Comparison of ENCODE assay signal across 8 cellular contexts in genomic region chr11:118618991-118619375, GRCh38. TPM values are rescaled to one million over a fixed set of nuclear protein-coding genes. Genes with fewer than 3 reads are reported as not detected.
A peak's percentile ranks its signal among the peaks of the same experiment; 100 is the strongest.
DNase-seq lines count a peak whose midpoint lies in the region; ATAC-seq, FAIRE-seq and TF ChIP-seq lines count a peak whose summit lies in the region.
"Had no signal": no experiment of that assay in that cellular context is flagged by ENCODE, and none has a peak within 500 bp of the region (broad histone marks: within the 10 kb centered on the region; RNA-seq: fewer than 3 reads in every experiment).

No MANE protein-coding gene starts in this region.

- peaks cover 78 to 81% of the 10 kb centered on the region in 2 experiments for H3K4me1 Mint-ChIP-seq in H9

- ATAC-seq in HG03280 (IDR thresholded peaks at IDR 0.05; ENCODE audit: unreplicated experiment) (no peak), HG02623 (IDR thresholded peaks at IDR 0.05; ENCODE audit: unreplicated experiment) (no peak)

- no peak for FAIRE-seq in RCC 7860 (lab: Jason Lieb, UNC)

- H2BK20ac ChIP-seq in H9 (ENCODE audit: low read depth, low read length, poor library complexity, severe bottlenecking): no peak overlapping the region

- H3K79me1 ChIP-seq in H9 (ENCODE audit: insufficient read depth, low read depth, low read length, poor library complexity, severe bottlenecking): no peaks in the 10 kb centered on the region

- no peak overlapping the region for H2BK5ac ChIP-seq in H9 (ENCODE audit: insufficient read length, low read length)

- no peak overlapping the region for H4K8ac ChIP-seq in H9 (replicated peaks; ENCODE audit: insufficient read length, low read depth, low read length)

- H4K5ac ChIP-seq in H9 (ENCODE audit: insufficient read length, low read depth, low read length): no peak overlapping the region

- H3K4ac ChIP-seq in H9 (ENCODE audit: low read depth, low read length): no peak overlapping the region

- peak; percentile 42 for DNase-seq in RCC 7860 (ENCODE audit: low spot score)
- DNase-seq in epithelial cell of prostate (ENCODE audit: low read depth, low spot score): no peak
- DNase-seq in H9: no peak

- no peak overlapping the region for H4K91ac ChIP-seq in H9 (ENCODE audit: insufficient read length, low read depth, low read length)

- H3K9me3 ChIP-seq in mucosa of rectum (ENCODE audit: control insufficient read depth in 2 of 2, low read length in 2 of 2): no peaks in the 10 kb centered on the region
- no peaks in the 10 kb centered on the region for H3K9me3 ChIP-seq in H9 (ENCODE audit: control insufficient read depth, low read depth, low read length)

- H3K4me2 ChIP-seq in H9 (ENCODE audit: insufficient read depth, insufficient read length, low read length): no peak overlapping the region

- peaks cover 9% of the 10 kb centered on the region for H3K23me2 ChIP-seq in H9 (ENCODE audit: insufficient read length, low read depth, low read length, poor library complexity, severe bottlenecking)

- H2AK5ac ChIP-seq in H9 (ENCODE audit: insufficient read length, low read length): no peak overlapping the region

- H3K27me3 Mint-ChIP-seq in H9 (ENCODE audit: low read depth): peaks cover 4% of the 10 kb centered on the region; the same call in 1 of the 2 replicates

- H3K27ac ChIP-seq in epithelial cell of prostate (peak overlapping the region; percentile 80), mucosa of rectum (ENCODE audit: low read depth in 2 of 2, low read length in 2 of 2) (peak overlapping the region; percentile 72), urinary bladder (ENCODE audit: low read depth) (peak overlapping the region; percentile 64), H9 (ENCODE audit: insufficient read length, low read depth, low read length) (no peak overlapping the region)

- no peak overlapping the region for H3K18ac ChIP-seq in H9 (ENCODE audit: insufficient read length, low read depth, low read length)

- peaks cover 0 to 2% of the 10 kb centered on the region in 2 donors for H3K27me3 ChIP-seq in mucosa of rectum (ENCODE audit: control insufficient read depth in 2 of 2, insufficient read depth in 2 of 2, low read length in 2 of 2)
- no peaks in the 10 kb centered on the region; the same call in 1 of the 2 replicates for H3K27me3 ChIP-seq in H9 (ENCODE audit: insufficient read depth, low read length)

- no peak overlapping the region for H3T11ph ChIP-seq in H9 (ENCODE audit: low read length)

- H3K56ac ChIP-seq in H9 (ENCODE audit: insufficient read length, low read depth, low read length): no peak overlapping the region

- H3K23ac ChIP-seq in H9 (ENCODE audit: insufficient read length, low read depth, low read length): no peak overlapping the region

- no peak overlapping the region for H3K14ac ChIP-seq in H9 (ENCODE audit: insufficient read depth, low read length)

- H3K36me3 Mint-ChIP-seq in H9 (ENCODE audit: insufficient read depth in 1 of 3, low read depth in 3 of 3): peaks cover 2 to 6% (median 4%) of the 10 kb centered on the region in 3 experiments; a peak in 6 of 7 replicates
- H3K36me3 Mint-ChIP-seq: IgD-negative memory B cell had no signal

- H2BK120ac ChIP-seq in H9 (ENCODE audit: low read depth, low read length, poor library complexity, severe bottlenecking): no peak overlapping the region

- H4K20me1 ChIP-seq in H9 (ENCODE audit: control insufficient read depth, insufficient read depth, insufficient read length): no peaks in the 10 kb centered on the region

- TF ChIP-seq CTCF in H9 (conservative IDR thresholded peaks at IDR 0.05): no peak

- H3K79me2 ChIP-seq in H9 (ENCODE audit: insufficient read depth, low read length): no peaks in the 10 kb centered on the region; the same call in 1 of the 2 replicates

- H2AFZ ChIP-seq in H9 (ENCODE audit: low read length): no peak overlapping the region

- no peak overlapping the region for H2BK15ac ChIP-seq in H9 (ENCODE audit: low read depth, low read length)

- H2BK12ac ChIP-seq in H9 (ENCODE audit: insufficient read length, low read depth, low read length): no peak overlapping the region

- H3K4me1 ChIP-seq in mucosa of rectum (ENCODE audit: control insufficient read depth in 2 of 2, insufficient read depth in 2 of 2, low read length in 2 of 2) (peaks cover 14 to 17% of the 10 kb centered on the region in 2 donors), urinary bladder (ENCODE audit: insufficient read depth) (peaks cover 2% of the 10 kb centered on the region), H9 (ENCODE audit: insufficient read depth, low read length) (peaks cover 10% of the 10 kb centered on the region; the same call in 1 of the 2 replicates)

- no peaks in the 10 kb centered on the region for H3K9me3 Mint-ChIP-seq in H9
- H3K9me3 Mint-ChIP-seq: IgD-negative memory B cell had no signal

- H3K27ac Mint-ChIP-seq in H9: no peak overlapping the region

- no peak overlapping the region for H3K9ac ChIP-seq in mucosa of rectum (ENCODE audit: low read depth in 1 of 2, low read length in 2 of 2)
- no peak overlapping the region for H3K9ac ChIP-seq in H9 (ENCODE audit: extremely low read depth, insufficient read length, low read length)

- H3K36me3 ChIP-seq in mucosa of rectum (ENCODE audit: control insufficient read depth in 2 of 2, insufficient read depth in 2 of 2, low read length in 2 of 2) (peaks cover 4 to 7% of the 10 kb centered on the region in 2 donors), urinary bladder (ENCODE audit: insufficient read depth) (no peaks in the 10 kb centered on the region)

- 27% methylated on average over 4 of the region's 4 CpGs for WGBS in urinary bladder
- no CpG with 5 or more reads among the region's 4 CpGs for WGBS in H9 (ENCODE audit: extremely low coverage, insufficient read length, low lambda C conversion rate)

- no peak overlapping the region for H3K4me3 ChIP-seq in mucosa of rectum (ENCODE audit: low read length in 2 of 2)
- no peak overlapping the region for H3K4me3 ChIP-seq in urinary bladder (ENCODE audit: low read depth, low read length)

- H3K4me3 Mint-ChIP-seq in H9: no peak overlapping the region
- H3K4me3 Mint-ChIP-seq: IgD-negative memory B cell had no signal

RNA-seq across cellular contexts. Expression of gene PHLDB1, which starts 11.6 kb away (rescaled TPM):
- total RNA-seq in urinary bladder: 54.0 TPM
- polyA plus RNA-seq in urinary bladder: 112 TPM
- total RNA-seq in H9 (2021): 55.7 and 56.0 TPM in 2 replicates
- polyA plus RNA-seq: IgD-negative memory B cell had no signal

RNA-seq across cellular contexts. Expression of gene ARCN1, which starts 46.8 kb away (rescaled TPM):
- 141 TPM for total RNA-seq in urinary bladder
- 90.2 TPM for polyA plus RNA-seq in urinary bladder
- 152 TPM in 2 replicates for total RNA-seq in H9 (2021)

RNA-seq across cellular contexts. Expression of gene IFT46, which starts 53.3 kb away (rescaled TPM):
- total RNA-seq in urinary bladder (26.1 TPM), H9 (2021) (10.3 and 11.5 TPM in 2 replicates)
- polyA plus RNA-seq in urinary bladder: 25.1 TPM
